Comparison of ENCODE assay signal across 10 cellular contexts in genomic region chr16:2770057-2770780, GRCh38. TPM values are rescaled to one million over a fixed set of nuclear protein-coding genes. Genes with fewer than 3 reads are reported as not detected.
A peak's percentile ranks its signal among the peaks of the same experiment; 100 is the strongest.
DNase-seq lines count a peak whose midpoint lies in the region; ATAC-seq, FAIRE-seq and TF ChIP-seq lines count a peak whose summit lies in the region.
"Had no signal": no experiment of that assay in that cellular context is flagged by ENCODE, and none has a peak within 500 bp of the region (broad histone marks: within the 10 kb centered on the region; RNA-seq: fewer than 3 reads in every experiment).

No MANE protein-coding gene starts in this region.

- H3K9me3 Mint-ChIP-seq in activated naive CD4-positive, alpha-beta T cell treated with anti-CD3 and anti-CD28 coated beads, Interleukin-2, amount 50 U/mL, for 24 hours: no peaks in the 10 kb centered on the region
- no peaks in the 10 kb centered on the region for H3K9me3 Mint-ChIP-seq in activated naive CD4-positive, alpha-beta T cell treated with anti-CD3 and anti-CD28 coated beads, Interleukin-2, amount 10 ng/mL, durations not matched to agents 7 days and 5 days

- no peak overlapping the region for H3K4me3 ChIP-seq in kidney epithelial cell (ENCODE audit: low read depth, low read length)

- peaks cover 7% of the 10 kb centered on the region for H3K36me3 ChIP-seq in kidney epithelial cell (ENCODE audit: control insufficient read depth, insufficient read depth, low read length)

- no peaks in the 10 kb centered on the region for H3K27me3 ChIP-seq in kidney epithelial cell (ENCODE audit: control insufficient read depth, insufficient read depth, low read length)

- FAIRE-seq in urothelium cell line (lab: Jason Lieb, UNC): peak; percentile 81

- CTCF ChIA-PET in activated naive CD4-positive, alpha-beta T cell treated with anti-CD3 and anti-CD28 coated beads, Interleukin-2, amount 10 ng/mL, durations not matched to agents 7 days and 5 days (lab: Charles Lee): no interaction called here

- H3K27ac Mint-ChIP-seq in activated naive CD4-positive, alpha-beta T cell treated with anti-CD3 and anti-CD28 coated beads, Interleukin-2, amount 50 U/mL, for 24 hours: peak overlapping the region; percentile 41
- no peak overlapping the region for H3K27ac Mint-ChIP-seq in activated naive CD4-positive, alpha-beta T cell treated with anti-CD3 and anti-CD28 coated beads, Interleukin-2, amount 10 ng/mL, durations not matched to agents 7 days and 5 days
- peak overlapping the region; percentile 89 for H3K27ac Mint-ChIP-seq in T-helper 17 cell

- no peak overlapping the region for H3K4me3 Mint-ChIP-seq in activated naive CD4-positive, alpha-beta T cell treated with anti-CD3 and anti-CD28 coated beads, Interleukin-2, amount 50 U/mL, for 24 hours
- no peak overlapping the region for H3K4me3 Mint-ChIP-seq in activated naive CD4-positive, alpha-beta T cell treated with anti-CD3 and anti-CD28 coated beads, Interleukin-2, amount 10 ng/mL, durations not matched to agents 7 days and 5 days
- peak overlapping the region; percentile 71 for H3K4me3 Mint-ChIP-seq in T-helper 17 cell

- no peaks in the 10 kb centered on the region for H3K9me3 ChIP-seq in T-helper 17 cell (ENCODE audit: control insufficient read depth, low read length, poor library complexity, severe bottlenecking)

- H3K36me3 Mint-ChIP-seq in activated naive CD4-positive, alpha-beta T cell treated with anti-CD3 and anti-CD28 coated beads, Interleukin-2, amount 50 U/mL, for 24 hours: peaks cover 19% of the 10 kb centered on the region
- H3K36me3 Mint-ChIP-seq in activated naive CD4-positive, alpha-beta T cell treated with anti-CD3 and anti-CD28 coated beads, Interleukin-2, amount 10 ng/mL, durations not matched to agents 7 days and 5 days: peaks cover 68% of the 10 kb centered on the region
- peaks cover 7% of the 10 kb centered on the region for H3K36me3 Mint-ChIP-seq in T-helper 17 cell (ENCODE audit: low read depth)

- no peaks in the 10 kb centered on the region for H3K27me3 Mint-ChIP-seq in activated naive CD4-positive, alpha-beta T cell treated with anti-CD3 and anti-CD28 coated beads, Interleukin-2, amount 50 U/mL, for 24 hours
- no peaks in the 10 kb centered on the region for H3K27me3 Mint-ChIP-seq in activated naive CD4-positive, alpha-beta T cell treated with anti-CD3 and anti-CD28 coated beads, Interleukin-2, amount 10 ng/mL, durations not matched to agents 7 days and 5 days
- H3K27me3 Mint-ChIP-seq in T-helper 17 cell: no peaks in the 10 kb centered on the region

- peaks cover 16% of the 10 kb centered on the region for H3K4me1 Mint-ChIP-seq in activated naive CD4-positive, alpha-beta T cell treated with anti-CD3 and anti-CD28 coated beads, Interleukin-2, amount 50 U/mL, for 24 hours
- peaks cover 9% of the 10 kb centered on the region for H3K4me1 Mint-ChIP-seq in activated naive CD4-positive, alpha-beta T cell treated with anti-CD3 and anti-CD28 coated beads, Interleukin-2, amount 10 ng/mL, durations not matched to agents 7 days and 5 days
- peaks cover 43% of the 10 kb centered on the region for H3K4me1 Mint-ChIP-seq in T-helper 17 cell

- no peak for DNase-seq in activated naive CD4-positive, alpha-beta T cell treated with anti-CD3 and anti-CD28 coated beads, Interleukin-2, amount 10 ng/mL, durations not matched to agents 7 days and 5 days
- DNase-seq in T-helper 17 cell: no peak
- DNase-seq in kidney epithelial cell (ENCODE audit: low read depth): no peak
- DNase-seq in urothelium cell line (ENCODE audit: low spot score): no peak
- DNase-seq in NCI-H2171 (lab: John Stamatoyannopoulos, UW): no peak
- DNase-seq in AG20443 (ENCODE audit: low spot score): no peak
- no peak for DNase-seq in superior temporal gyrus (ENCODE audit: extremely low spot score)
- DNase-seq: activated CD4-positive, alpha-beta T cell treated with anti-CD3 and anti-CD28 coated beads for 48 hours; COR-L47 had no signal

- peak; percentile 35 for ATAC-seq in T-helper 17 cell

- TF ChIP-seq CTCF in kidney epithelial cell (IDR thresholded peaks at IDR 0.05; ENCODE audit: insufficient read depth, low read length, poor library complexity, severe bottlenecking): peak; percentile 17

RNA-seq across cellular contexts. Expression of gene ELOB, which starts 6.9 kb away (rescaled TPM):
- total RNA-seq in T-helper 17 cell (100 to 1,000 TPM; 121 to 131 TPM), kidney epithelial cell (557 and 714 TPM in 2 replicates)

RNA-seq across cellular contexts. Expression of gene PRSS33, which starts 17.1 kb away (rescaled TPM):
- total RNA-seq in T-helper 17 cell (not detected), kidney epithelial cell (not detected in 2 replicates)

RNA-seq across cellular contexts. Expression of gene SRRM2, which starts 17.8 kb away (rescaled TPM):
- total RNA-seq in T-helper 17 cell (1,000 to 10,000 TPM; 1,185 to 1,285 TPM), kidney epithelial cell (82.6 and 136 TPM in 2 replicates)

RNA-seq across cellular contexts. Expression of gene PRSS41, which starts 28.1 kb away (rescaled TPM):
- total RNA-seq in T-helper 17 cell (not detected), kidney epithelial cell (not detected in 2 replicates)

RNA-seq across cellular contexts. Expression of gene PRSS21, which starts 46.8 kb away (rescaled TPM):
- total RNA-seq in T-helper 17 cell: 1 to 10 TPM in 1 of 2 donors, not detected in 1; 1.6 TPM
- total RNA-seq in kidney epithelial cell: 0.29 and 3.0 TPM in 2 replicates
